9 cellular contexts compared by ENCODE assay signal in genomic region chr20:32626859-32627636, GRCh38. TPM values are rescaled to one million over a fixed set of nuclear protein-coding genes. Genes with fewer than 3 reads are reported as not detected.
DNase-seq lines count a peak whose midpoint lies in the region; ATAC-seq and TF ChIP-seq lines count a peak whose summit lies in the region.
"Had no signal": no experiment of that assay in that cellular context is flagged by ENCODE, and none has a peak within 500 bp of the region (broad histone marks: within the 10 kb centered on the region; RNA-seq: fewer than 3 reads in every experiment).

No MANE protein-coding gene starts in this region.

- H3K27ac ChIP-seq in SJSA1 (peak overlapping the region; percentile 68), vagina (no peak overlapping the region)

- no peaks in the 10 kb centered on the region for H3K36me3 ChIP-seq in SJSA1
- no peaks in the 10 kb centered on the region for H3K36me3 ChIP-seq in vagina

- H3K27me3 ChIP-seq in SJSA1 (replicated peaks) (no peaks in the 10 kb centered on the region), vagina (no peaks in the 10 kb centered on the region)

- no peak for TF ChIP-seq EP300 in Ishikawa (IDR thresholded peaks at IDR 0.05; ENCODE audit: borderline replicate concordance)

- no peak for TF ChIP-seq POLR2A in vagina (IDR thresholded peaks at IDR 0.05)

- ATAC-seq in GM18511 (IDR thresholded peaks at IDR 0.05; ENCODE audit: unreplicated experiment) = peak; percentile 47

- H3K9me3 ChIP-seq in SJSA1 (replicated peaks) (no peaks in the 10 kb centered on the region), vagina (no peaks in the 10 kb centered on the region)

- intact Hi-C loops in vagina (cut with DNase I) = no loop called here

- no peak for TF ChIP-seq CTCF in vagina (IDR thresholded peaks at IDR 0.05)

- TF ChIP-seq RAD21 in Ishikawa (IDR thresholded peaks at IDR 0.05; ENCODE audit: low read depth) = no peak

- H3K4me1 ChIP-seq in SJSA1 (replicated peaks) = peaks cover 28% of the 10 kb centered on the region
- H3K4me1 ChIP-seq in vagina = peaks cover 10% of the 10 kb centered on the region

- DNase-seq in SJSA1 (ENCODE audit: low read depth in 1 of 2, low spot score in 2 of 2) = peak in 1 of 2 experiments; percentile 68
- DNase-seq in medulla oblongata (ENCODE audit: extremely low spot score) = peak; percentile 84
- no peak for DNase-seq in epidermal melanocyte (ENCODE audit: insufficient read length, low spot score)
- DNase-seq in dermis blood vessel endothelial cell = no peak
- DNase-seq in activated CD4-positive, alpha-beta T cell treated with anti-CD3 and anti-CD28 coated beads, Interleukin-2, amount 50 U/mL, for 1 hour = no peak
- DNase-seq in vagina (ENCODE audit: extremely low spot score in 2 of 2) = no peak

- H3K4me3 ChIP-seq in SJSA1 (no peak overlapping the region), vagina (peak overlapping the region in 1 of 2 donors; percentile 24)

TF ChIP-seq in Ishikawa, 13 proteins besides CTCF, POLR2A, EP300 and RAD21:
- TF ChIP-seq TAF1 (IDR thresholded peaks at IDR 0.05; ENCODE audit: low read depth) (no peak), REST (IDR thresholded peaks at IDR 0.05; ENCODE audit: low read depth) (no peak), NFIC (IDR thresholded peaks at IDR 0.05) (0 out of 2 replicates have a peak, but pooled peaks have one; percentile 34), CREB1 (IDR thresholded peaks at IDR 0.05; ENCODE audit: low read depth) (no peak), USF1 (IDR thresholded peaks at IDR 0.05) (no peak), FOXM1 (IDR thresholded peaks at IDR 0.05; ENCODE audit: borderline replicate concordance, low read depth) (no peak), ZBTB7A (IDR thresholded peaks at IDR 0.05; ENCODE audit: low read depth) (peak; percentile 65), MAX (IDR thresholded peaks at IDR 0.05) (no peak), CEBPB (IDR thresholded peaks at IDR 0.05) (no peak), EGR1 (IDR thresholded peaks at IDR 0.05) (no peak), YY1 (IDR thresholded peaks at IDR 0.05; ENCODE audit: low read depth) (no peak)

RNA-seq across cellular contexts. Expression of gene NOL4L, which starts 41.9 kb away (rescaled TPM):
- 11.4 and 13.4 TPM in 2 replicates for total RNA-seq in SJSA1 (2014; rRNA removed; shearing (Covaris generic))
- total RNA-seq in dermis blood vessel endothelial cell = 15.8 and 16.5 TPM in 2 replicates
- total RNA-seq in vagina = 17.9 TPM

RNA-seq across cellular contexts. Expression of gene C20orf203, which starts 46.7 kb away (rescaled TPM):
- not detected in 2 replicates for total RNA-seq in SJSA1 (2014; rRNA removed; shearing (Covaris generic))
- total RNA-seq in dermis blood vessel endothelial cell (not detected in 2 replicates), vagina (not detected)
- total RNA-seq: pulmonary artery endothelial cell had no signal
